Comparison of ENCODE assay signal across 8 cellular contexts in genomic region chr15:58864602-58865419, GRCh38.
DNase-seq lines count a peak whose midpoint lies in the region; ATAC-seq and TF ChIP-seq lines count a peak whose summit lies in the region.

No MANE protein-coding gene starts in this region.

- peaks cover 12% of the 10 kb centered on the region for H3K27me3 ChIP-seq in BLaER1
- no peaks in the 10 kb centered on the region for H3K27me3 ChIP-seq in OCI-LY1 (ENCODE audit: insufficient read depth, low read length)

- H3K27ac ChIP-seq in BLaER1 = no peak overlapping the region
- H3K27ac ChIP-seq in OCI-LY1 (ENCODE audit: low read depth, low read length, poor library complexity, severe bottlenecking) = peak overlapping the region; percentile 25

- H3F3A ChIP-seq in OCI-LY1 (ENCODE audit: insufficient read depth, low read length) = no peaks in the 10 kb centered on the region

- ATAC-seq in esophagus mucosa = peak; percentile 17
- ATAC-seq in naive thymus-derived CD8-positive, alpha-beta T cell = peak; percentile 43 to 76
- no peak for ATAC-seq in HG03097 (IDR thresholded peaks at IDR 0.05; ENCODE audit: low FRiP score, unreplicated experiment)
- no peak for ATAC-seq in HG02885 (IDR thresholded peaks at IDR 0.05; ENCODE audit: poor library complexity, unreplicated experiment)
- ATAC-seq in GM21786 (IDR thresholded peaks at IDR 0.05; ENCODE audit: unreplicated experiment) = no peak

- peak overlapping the region in 5 of 10 donors; percentile 38 to 84 (median 44) for H3K27ac Mint-ChIP-seq in naive thymus-derived CD8-positive, alpha-beta T cell

- H3K27me3 Mint-ChIP-seq in naive thymus-derived CD8-positive, alpha-beta T cell = peaks cover 3 to 11% (median 6%) of the 10 kb centered on the region in 5 donors

- POLR2A ChIA-PET in naive thymus-derived CD8-positive, alpha-beta T cell (lab: Charles Lee) = interaction anchor here (0.6 to 0.7 kb wide), 2 partner anchors 85 to 241 kb away, joined by 3 to 5 read pairs; no protein-coding TSS in a partner anchor

- H3K9me2 ChIP-seq in OCI-LY1 (ENCODE audit: low read depth, low read length) = no peaks in the 10 kb centered on the region

- H3K9me3 ChIP-seq in BLaER1 (peaks cover 13% of the 10 kb centered on the region), OCI-LY1 (ENCODE audit: low read length) (no peaks in the 10 kb centered on the region)

- peak in 3 of 10 donors; percentile 2 to 10 (median 8) for DNase-seq in naive thymus-derived CD8-positive, alpha-beta T cell
- DNase-seq in occipital lobe (lab: John Stamatoyannopoulos, UW) = no peak

- H3K4me1 Mint-ChIP-seq in naive thymus-derived CD8-positive, alpha-beta T cell = peaks cover 10 to 16% (median 11%) of the 10 kb centered on the region in 4 donors

- H3K4me2 ChIP-seq in BLaER1 = peak overlapping the region; percentile 50
- peak overlapping the region; percentile 62 for H3K4me2 ChIP-seq in OCI-LY1 (ENCODE audit: low read length)

- peaks cover 6% of the 10 kb centered on the region for H3K4me1 ChIP-seq in BLaER1
- peaks cover 17% of the 10 kb centered on the region for H3K4me1 ChIP-seq in OCI-LY1 (ENCODE audit: insufficient read depth, low read length, severe bottlenecking)

- no peak overlapping the region for H3K9ac ChIP-seq in BLaER1
- peak overlapping the region; percentile 62 for H3K9ac ChIP-seq in OCI-LY1 (ENCODE audit: low read length)

- H3K4me3 ChIP-seq in BLaER1 (no peak overlapping the region), OCI-LY1 (ENCODE audit: low read depth, low read length, poor library complexity, severe bottlenecking) (peak overlapping the region; percentile 56)

- no peaks in the 10 kb centered on the region for H3K36me3 ChIP-seq in BLaER1
- no peaks in the 10 kb centered on the region for H3K36me3 ChIP-seq in OCI-LY1 (ENCODE audit: insufficient read depth, low read length)

- H4K20me1 ChIP-seq in BLaER1 = no peaks in the 10 kb centered on the region
- no peaks in the 10 kb centered on the region for H4K20me1 ChIP-seq in OCI-LY1 (ENCODE audit: insufficient read depth, low read length)

- H3K36me3 Mint-ChIP-seq in naive thymus-derived CD8-positive, alpha-beta T cell = peaks cover 0 to 6% (median 2%) of the 10 kb centered on the region in 3 donors

- H3K79me2 ChIP-seq in OCI-LY1 (ENCODE audit: insufficient read depth, low read length) = no peaks in the 10 kb centered on the region

- no peak for TF ChIP-seq CTCF in OCI-LY1 (IDR thresholded peaks at IDR 0.05; ENCODE audit: low read length)

- no peak overlapping the region for H2AFZ ChIP-seq in OCI-LY1 (ENCODE audit: low read length)

- H3K9me3 Mint-ChIP-seq in naive thymus-derived CD8-positive, alpha-beta T cell = no peaks in the 10 kb centered on the region

- peak overlapping the region in 9 of 10 donors; percentile 7 to 78 (median 54) for H3K4me3 Mint-ChIP-seq in naive thymus-derived CD8-positive, alpha-beta T cell

Comparison
In these comparisons a context has a peak if more than half of its experiments do, and no peak if none do; other contexts are left out.
1. ATAC-seq: peak in esophagus mucosa (single experiment) and naive thymus-derived CD8-positive, alpha-beta T cell (2 of 2); none in HG03097 (single experiment), HG02885 (single experiment) and GM21786 (single experiment).